In genomic region chr6:43476744-43477143, GRCh38 we compare ENCODE assay signal across 8 cellular contexts. TPM values are rescaled to one million over a fixed set of nuclear protein-coding genes. Genes with fewer than 3 reads are reported as not detected.
A peak's percentile ranks its signal among the peaks of the same experiment; 100 is the strongest.
DNase-seq lines count a peak whose midpoint lies in the region; ATAC-seq and TF ChIP-seq lines count a peak whose summit lies in the region.

No MANE protein-coding gene starts in this region.

- H3K27me3 ChIP-seq in BE2C: no peaks in the 10 kb centered on the region
- H3K27me3 ChIP-seq in breast epithelium: no peaks in the 10 kb centered on the region

- H3K27ac ChIP-seq in breast epithelium: peak overlapping the region; percentile 57 to 89

- H3K4me3 Mint-ChIP-seq in IgD-negative memory B cell: peak overlapping the region; percentile 90 to 99 (median 95)
- H3K4me3 Mint-ChIP-seq in natural killer cell: peak overlapping the region; percentile 97

- no peak for TF ChIP-seq CTCF in BE2C (IDR thresholded peaks at IDR 0.05; ENCODE audit: low read depth, low read length)
- TF ChIP-seq CTCF in breast epithelium (IDR thresholded peaks at IDR 0.05): no peak
- TF ChIP-seq CTCF in natural killer cell (IDR thresholded peaks at IDR 0.05): no peak

- intact Hi-C loops in breast epithelium (cut with DNase I; ENCODE audit: low total_unique reads): no loop called here
- intact Hi-C loops in natural killer cell (cut with micrococcal nuclease): loop anchor here (5.0 kb wide), 1 partner anchor 41 kb away; the partner anchor contains the start of genes POLR1C and YIPF3

- H3K9me3 Mint-ChIP-seq in IgD-negative memory B cell (no peaks in the 10 kb centered on the region), natural killer cell (no peaks in the 10 kb centered on the region)

- DNase-seq in BE2C: no peak
- no peak for DNase-seq in breast epithelium (ENCODE audit: low spot score in 2 of 2)
- no peak for DNase-seq in natural killer cell
- DNase-seq in amniotic stem cell (lab: John Stamatoyannopoulos, UW): no peak
- no peak for DNase-seq in NCI-H82 (lab: John Stamatoyannopoulos, UW)

- peaks cover 19 to 34% (median 21%) of the 10 kb centered on the region in 3 donors for H3K4me1 Mint-ChIP-seq in IgD-negative memory B cell
- peaks cover 28 to 29% of the 10 kb centered on the region in 2 donors for H3K4me1 Mint-ChIP-seq in natural killer cell

- ATAC-seq in natural killer cell: no peak
- no peak for ATAC-seq in GM19328 (IDR thresholded peaks at IDR 0.05; ENCODE audit: unreplicated experiment)
- no peak for ATAC-seq in GM21381 (IDR thresholded peaks at IDR 0.05; ENCODE audit: unreplicated experiment)

- H3K27me3 Mint-ChIP-seq in IgD-negative memory B cell (peaks cover under 1% of the 10 kb centered on the region), natural killer cell (ENCODE audit: low read depth in 2 of 2) (no peaks in the 10 kb centered on the region)

- H3K36me3 ChIP-seq in BE2C (no peaks in the 10 kb centered on the region), breast epithelium (no peaks in the 10 kb centered on the region)

- peaks cover 5% of the 10 kb centered on the region for H3K4me1 ChIP-seq in BE2C
- peaks cover 0 to 6% of the 10 kb centered on the region in 2 donors for H3K4me1 ChIP-seq in breast epithelium

- peak overlapping the region; percentile 62 for H3K4me3 ChIP-seq in BE2C (ENCODE audit: low read depth, low read length)
- peak overlapping the region; percentile 77 to 82 (median 80) for H3K4me3 ChIP-seq in breast epithelium

- H3K9me3 ChIP-seq in BE2C: no peaks in the 10 kb centered on the region
- H3K9me3 ChIP-seq in breast epithelium: no peaks in the 10 kb centered on the region

- H3K36me3 Mint-ChIP-seq in IgD-negative memory B cell (no peaks in the 10 kb centered on the region), natural killer cell (no peaks in the 10 kb centered on the region)

- TF ChIP-seq POLR2A in breast epithelium (IDR thresholded peaks at IDR 0.05): no peak

- H3K27ac Mint-ChIP-seq in IgD-negative memory B cell: peak overlapping the region; percentile 90 to 99 (median 94)
- peak overlapping the region; percentile 92 to 100 for H3K27ac Mint-ChIP-seq in natural killer cell

RNA-seq across cellular contexts. Expression of gene TJAP1, which starts 0.6 kb away (rescaled TPM):
- 53.9 TPM for polyA plus RNA-seq in BE2C (2012; ENCODE audit: insufficient read depth, insufficient read length, low read depth)
- 9.2 TPM for polyA plus RNA-seq in IgD-negative memory B cell
- total RNA-seq in breast epithelium: 10 to 100 TPM; 18.6 to 21.8 (median 21.3) TPM
- 10 to 100 TPM; 26.7 to 33.8 (median 29.9) TPM for total RNA-seq in natural killer cell

RNA-seq across cellular contexts. Expression of gene DLK2, which starts 21.4 kb away (rescaled TPM):
- polyA plus RNA-seq in BE2C (2012; ENCODE audit: insufficient read depth, insufficient read length, low read depth): 0.69 TPM
- not detected for polyA plus RNA-seq in IgD-negative memory B cell
- 1 to 10 TPM in 2 of 3 donors, not detected in 1; 3.6 to 8.9 TPM for total RNA-seq in breast epithelium
- not detected for total RNA-seq in natural killer cell

RNA-seq across cellular contexts. Expression of gene LRRC73, which starts 33.4 kb away (rescaled TPM):
- 0.48 TPM for polyA plus RNA-seq in BE2C (2012; ENCODE audit: insufficient read depth, insufficient read length, low read depth)
- polyA plus RNA-seq in IgD-negative memory B cell: not detected
- total RNA-seq in breast epithelium: under 1 TPM in 2 of 3 donors, not detected in 1; 0.29 to 0.33 TPM
- under 1 TPM; 0.24 to 0.68 (median 0.45) TPM for total RNA-seq in natural killer cell

RNA-seq across cellular contexts. Expression of gene YIPF3, which starts 40.0 kb away (rescaled TPM):
- 421 TPM for polyA plus RNA-seq in BE2C (2012; ENCODE audit: insufficient read depth, insufficient read length, low read depth)
- 87.2 TPM for polyA plus RNA-seq in IgD-negative memory B cell
- total RNA-seq in breast epithelium: 100 to 1,000 TPM in 1 of 3 donors, 10 to 100 TPM in 2; 89.5 to 100 (median 96.2) TPM
- 10 to 100 TPM; 59.3 to 78.4 (median 70.0) TPM for total RNA-seq in natural killer cell

RNA-seq across cellular contexts. Expression of gene POLR1C, which starts 40.1 kb away (rescaled TPM):
- polyA plus RNA-seq in BE2C (2012; ENCODE audit: insufficient read depth, insufficient read length, low read depth): 114 TPM
- 19.6 TPM for polyA plus RNA-seq in IgD-negative memory B cell
- total RNA-seq in breast epithelium (10 to 100 TPM; 18.9 to 38.8 (median 38.7) TPM), natural killer cell (10 to 100 TPM; 22.3 to 29.3 (median 25.8) TPM)
